Comparison of ENCODE assay signal across 8 cellular contexts in genomic region chr2:229133155-229133772, GRCh38.
DNase-seq lines count a peak whose midpoint lies in the region; ATAC-seq and TF ChIP-seq lines count a peak whose summit lies in the region.

No MANE protein-coding gene starts in this region.

- peak; percentile 75 for TF ChIP-seq CTCF in C4-2B (conservative IDR thresholded peaks at IDR 0.05)
- TF ChIP-seq CTCF in tibial nerve (IDR thresholded peaks at IDR 0.05) = peak in 4 of 5 experiments; percentile 8 to 50 (median 20)

- no peaks in the 10 kb centered on the region for H3K36me3 Mint-ChIP-seq in activated T-cell treated with anti-CD3 and anti-CD28 coated beads, Interleukin-2, amount 50 U/mL, for 24 hours (ENCODE audit: low read depth)

- peaks cover 7% of the 10 kb centered on the region for H3K9me3 Mint-ChIP-seq in activated T-cell treated with anti-CD3 and anti-CD28 coated beads, Interleukin-2, amount 50 U/mL, for 24 hours

- WGBS in tibial nerve, 2 donors = 49 to 53% methylated on average over 5 of the region's 5 CpGs

- peak; percentile 59 for ATAC-seq in left ventricle myocardium superior
- ATAC-seq in GM19455 (IDR thresholded peaks at IDR 0.05; ENCODE audit: unreplicated experiment) = no peak

- TF ChIP-seq POLR2A in tibial nerve (IDR thresholded peaks at IDR 0.05) = no peak

- no peaks in the 10 kb centered on the region for H3K27me3 Mint-ChIP-seq in activated T-cell treated with anti-CD3 and anti-CD28 coated beads, Interleukin-2, amount 50 U/mL, for 24 hours

- TF ChIP-seq EP300 in tibial nerve (IDR thresholded peaks at IDR 0.05) = no peak

- H3K4me3 ChIP-seq in tibial nerve = no peak overlapping the region

- peak; percentile 55 for DNase-seq in LHCN-M2 (ENCODE audit: low read depth)
- peak; percentile 51 to 71 for DNase-seq in SHP77 (lab: John Stamatoyannopoulos, UW)
- no peak for DNase-seq in left ventricle myocardium superior
- DNase-seq in tibial nerve (ENCODE audit: low spot score in 2 of 2) = peak in 1 of 2 donors; percentile 23
- no peak for DNase-seq in activated T-cell treated with anti-CD3 and anti-CD28 coated beads, Interleukin-2, amount 50 U/mL, for 24 hours
- DNase-seq in cortex of kidney (lab: John Stamatoyannopoulos, UW) = no peak

- no peaks in the 10 kb centered on the region for H3K36me3 ChIP-seq in tibial nerve

- no peak overlapping the region for H3K4me3 Mint-ChIP-seq in activated T-cell treated with anti-CD3 and anti-CD28 coated beads, Interleukin-2, amount 50 U/mL, for 24 hours

- no peaks in the 10 kb centered on the region for H3K27me3 ChIP-seq in tibial nerve

- H3K9me3 ChIP-seq in tibial nerve = no peaks in the 10 kb centered on the region

- intact Hi-C loops in left ventricle myocardium superior (cut with micrococcal nuclease) = loop anchor here (5.0 to 10.0 kb wide), 2 partner anchors 139 to 452 kb away; partner anchors contain the start of gene PID1

- no peak overlapping the region for H3K27ac ChIP-seq in C4-2B
- no peak overlapping the region for H3K27ac ChIP-seq in tibial nerve

- H3K27ac Mint-ChIP-seq in activated T-cell treated with anti-CD3 and anti-CD28 coated beads, Interleukin-2, amount 50 U/mL, for 24 hours = no peak overlapping the region

- no peaks in the 10 kb centered on the region for H3K4me1 Mint-ChIP-seq in activated T-cell treated with anti-CD3 and anti-CD28 coated beads, Interleukin-2, amount 50 U/mL, for 24 hours (ENCODE audit: low read depth)

- H3K4me1 ChIP-seq in tibial nerve = no peaks in the 10 kb centered on the region

Comparison
In these comparisons a context has a peak if more than half of its experiments do, and no peak if none do; other contexts are left out.
1. DNase-seq: peak in LHCN-M2 (single experiment) and SHP77 (2 of 2); none in left ventricle myocardium superior (single experiment), activated T-cell treated with anti-CD3 and anti-CD28 coated beads, Interleukin-2, amount 50 U/mL, for 24 hours (single experiment) and cortex of kidney (single experiment).